In genomic region chr6:152984387-152984872, GRCh38 we compare ENCODE assay signal across 8 cellular contexts. TPM values are rescaled to one million over a fixed set of nuclear protein-coding genes. Genes with fewer than 3 reads are reported as not detected.
A peak's percentile ranks its signal among the peaks of the same experiment; 100 is the strongest.
DNase-seq lines count a peak whose midpoint lies in the region; ATAC-seq and TF ChIP-seq lines count a peak whose summit lies in the region.

No MANE protein-coding gene starts in this region.

- intact Hi-C loops in right lobe of liver (cut with DNase I), result no loop called here

- H3K36me3 Mint-ChIP-seq in activated naive CD4-positive, alpha-beta T cell treated with anti-CD3 and anti-CD28 coated beads, Interleukin-2, amount 50 U/mL, for 72 hours, result peaks cover 28 to 34% of the 10 kb centered on the region in 2 donors

- TF ChIP-seq POLR2A in right lobe of liver (IDR thresholded peaks at IDR 0.05), result no peak

- H3K4me3 ChIP-seq in GM08714 (ENCODE audit: low read length) (peak overlapping the region; percentile 97), right lobe of liver (peak overlapping the region; percentile 78 to 88 (median 86))

- peaks cover 0 to 24% (median 8%) of the 10 kb centered on the region in 4 donors for H3K4me1 ChIP-seq in right lobe of liver

- peak overlapping the region in 2 of 3 donors; percentile 88 to 95 for H3K27ac ChIP-seq in right lobe of liver

- no peaks in the 10 kb centered on the region for H3K36me3 ChIP-seq in right lobe of liver

- WGBS in right lobe of liver (ENCODE audit: insufficient coverage, low coverage, low lambda C conversion rate, missing lambda C conversion rate), result 9% methylated on average over 8 of the region's 8 CpGs

- H3K27ac Mint-ChIP-seq in activated naive CD4-positive, alpha-beta T cell treated with anti-CD3 and anti-CD28 coated beads, Interleukin-2, amount 50 U/mL, for 72 hours, result peak overlapping the region; percentile 96 to 100

- TF ChIP-seq CTCF in right lobe of liver (IDR thresholded peaks at IDR 0.05), result no peak

- DNase-seq in activated naive CD4-positive, alpha-beta T cell treated with anti-CD3 and anti-CD28 coated beads, Interleukin-2, amount 50 U/mL, for 72 hours (ENCODE audit: low spot score in 2 of 2), result no peak
- DNase-seq in right lobe of liver, result no peak
- DNase-seq in KG1 (lab: John Stamatoyannopoulos, UW), result no peak
- no peak for DNase-seq in middle frontal gyrus (ENCODE audit: extremely low spot score, low spot score)
- DNase-seq in iPS-NIHi7 (ENCODE audit: extremely low spot score), result no peak

- H3K9me3 ChIP-seq in right lobe of liver, result no peaks in the 10 kb centered on the region

- ATAC-seq in GM19467 (IDR thresholded peaks at IDR 0.05; ENCODE audit: unreplicated experiment), result peak; percentile 23
- peak; percentile 18 for ATAC-seq in HG03558 (IDR thresholded peaks at IDR 0.05; ENCODE audit: extremely low read depth, unreplicated experiment)
- no peak for ATAC-seq in activated naive CD4-positive, alpha-beta T cell treated with anti-CD3 and anti-CD28 coated beads, Interleukin-2, amount 50 U/mL, for 72 hours
- ATAC-seq in right lobe of liver, result no peak

- no peaks in the 10 kb centered on the region for H3K27me3 ChIP-seq in right lobe of liver

- H3K9me3 Mint-ChIP-seq in activated naive CD4-positive, alpha-beta T cell treated with anti-CD3 and anti-CD28 coated beads, Interleukin-2, amount 50 U/mL, for 72 hours, result no peaks in the 10 kb centered on the region

RNA-seq across cellular contexts. Expression of gene FBXO5, which starts 1.6 kb away (rescaled TPM):
- total RNA-seq in activated naive CD4-positive, alpha-beta T cell treated with anti-CD3 and anti-CD28 coated beads, Interleukin-2, amount 50 U/mL, for 72 hours, result 10 to 100 TPM; 43.6 to 81.5 TPM
- 1 to 10 TPM in 5 of 6 experiments, under 1 TPM in 1; 0.97 to 3.0 (median 2.5) TPM for total RNA-seq in right lobe of liver

RNA-seq across cellular contexts. Expression of gene MTRF1L, which starts 18.1 kb away (rescaled TPM):
- total RNA-seq in activated naive CD4-positive, alpha-beta T cell treated with anti-CD3 and anti-CD28 coated beads, Interleukin-2, amount 50 U/mL, for 72 hours, result 10 to 100 TPM; 14.2 to 17.3 TPM
- total RNA-seq in right lobe of liver, result 10 to 100 TPM in 3 of 6 experiments, 1 to 10 TPM in 3; 6.1 to 16.8 (median 9.7) TPM

Comparison
In these comparisons a context has a peak if more than half of its experiments do, and no peak if none do; other contexts are left out.
1. ATAC-seq: peak in GM19467 (single experiment) and HG03558 (single experiment); none in activated naive CD4-positive, alpha-beta T cell treated with anti-CD3 and anti-CD28 coated beads, Interleukin-2, amount 50 U/mL, for 72 hours (0 of 2) and right lobe of liver (0 of 4).
2. RNA of gene FBXO5, which starts 1.6 kb away (total RNA-seq): 43.6 to 81.5 TPM in activated naive CD4-positive, alpha-beta T cell treated with anti-CD3 and anti-CD28 coated beads, Interleukin-2, amount 50 U/mL, for 72 hours; 0.97 to 3.0 TPM in right lobe of liver; every median in the first group is over 10 times any median in the second.